8 cellular contexts compared by ENCODE assay signal in the genomic region with DNA sequence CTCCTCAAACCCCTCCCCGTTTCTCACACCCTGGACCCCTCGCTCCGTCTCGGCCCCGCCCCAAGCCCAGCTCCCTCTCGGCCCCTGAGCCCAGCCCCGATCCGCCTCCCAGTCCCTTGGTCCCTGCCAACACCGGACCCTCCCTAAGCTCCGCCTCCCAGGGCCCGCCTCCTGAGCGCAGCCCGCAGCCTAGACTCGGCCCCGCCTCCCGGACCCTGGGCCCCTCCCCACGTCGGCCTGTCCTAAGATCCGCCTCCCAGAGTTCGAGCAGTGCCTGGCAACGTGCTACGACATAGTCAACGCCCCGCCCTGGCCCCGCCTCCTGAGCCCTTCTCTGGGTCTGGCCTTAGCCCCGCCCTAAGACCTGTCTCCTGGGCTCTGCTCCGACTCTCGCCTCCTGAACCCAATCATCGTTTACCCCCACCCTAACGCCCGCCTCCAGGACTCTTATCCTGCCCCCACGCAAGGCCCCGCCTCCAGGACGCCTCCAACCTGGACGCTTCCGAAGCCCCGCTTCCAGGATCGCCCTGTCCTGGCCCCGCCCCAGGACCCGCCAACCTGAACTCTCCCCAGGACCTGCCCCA. TPM values are rescaled to one million over a fixed set of nuclear protein-coding genes. Genes with fewer than 3 reads are reported as not detected.
DNase-seq lines count a peak whose midpoint lies in the region; ATAC-seq and TF ChIP-seq lines count a peak whose summit lies in the region.
"Not testable (repeated sequence)": the region's sequence is repeated elsewhere in the genome, so short reads cannot be mapped to it uniquely, and the experiment has no call there.

No MANE protein-coding gene starts in this region.

- not testable (repeated sequence) for H3K27me3 ChIP-seq in HUES48 (ENCODE audit: control insufficient read depth, insufficient read depth, low read length); NT2/D1 (ENCODE audit: insufficient read depth, insufficient read length); endodermal cell (ENCODE audit: control insufficient read depth, insufficient read depth, low read length, poor library complexity, severe bottlenecking)

- peak overlapping the region; percentile 66 for H3K4me3 ChIP-seq in HUES48 (ENCODE audit: low read depth, low read length)
- not testable (repeated sequence) for H3K4me3 ChIP-seq in NT2/D1 (ENCODE audit: insufficient read length, low read depth); endodermal cell (ENCODE audit: low read length)

- TF ChIP-seq CTCF in endodermal cell (conservative IDR thresholded peaks at IDR 0.05), result not testable (repeated sequence)

- peak overlapping the region; percentile 72 for H3K27ac Mint-ChIP-seq in endodermal cell

- H3K9me3 ChIP-seq in HUES48 (ENCODE audit: control insufficient read depth, insufficient read depth, low read length); NT2/D1 (ENCODE audit: insufficient read depth, low read length); endodermal cell (ENCODE audit: control insufficient read depth, low read length): not testable (repeated sequence)

- not testable (repeated sequence) for H3K9ac ChIP-seq in HUES48 (ENCODE audit: low read depth, low read length); NT2/D1 (ENCODE audit: insufficient read length, low read depth); endodermal cell (ENCODE audit: extremely low read depth, low read length, poor library complexity, severe bottlenecking)

- DNase-seq in COR-L47 (lab: John Stamatoyannopoulos, UW) (peak; percentile 100), NT2/D1 (ENCODE audit: low read depth, low spot score) (peak; percentile 89), endodermal cell (peak; percentile 100), mesenteric fat pad (ENCODE audit: low spot score) (peak; percentile 100)
- DNase-seq in activated CD8-positive, alpha-beta memory T cell treated with anti-CD3 and anti-CD28 coated beads, Interleukin-2, amount 50 U/mL, for 24 hours (ENCODE audit: extremely low read depth), result peak; percentile 99
- DNase-seq in stimulated activated CD8-positive, alpha-beta memory T cell treated with anti-CD3 and anti-CD28 coated beads, Interleukin-15, amount 100 ng/mL, for 1 hour (ENCODE audit: low read depth), result peak; percentile 99

- H3K4me1 ChIP-seq in HUES48 (ENCODE audit: control insufficient read depth, insufficient read depth, low read length); NT2/D1 (ENCODE audit: insufficient read depth, insufficient read length); endodermal cell (ENCODE audit: control insufficient read depth, insufficient read depth, low read length): not testable (repeated sequence)

- H3K36me3 ChIP-seq in HUES48 (ENCODE audit: control insufficient read depth, insufficient read depth, low read length); NT2/D1 (ENCODE audit: insufficient read depth, insufficient read length, low read length); endodermal cell (ENCODE audit: control insufficient read depth, insufficient read depth, low read length): not testable (repeated sequence)

- not testable (repeated sequence) for H3K9me3 Mint-ChIP-seq in endodermal cell

- H3K4me3 Mint-ChIP-seq in endodermal cell, result peak overlapping the region; percentile 73

- H3K27ac ChIP-seq in HUES48 (ENCODE audit: low read depth, low read length); endodermal cell (ENCODE audit: low read depth, low read length): not testable (repeated sequence)

- peak; percentile 81 for ATAC-seq in GM21447 (IDR thresholded peaks at IDR 0.05; ENCODE audit: unreplicated experiment)

- H3K27me3 Mint-ChIP-seq in endodermal cell (ENCODE audit: insufficient read depth), result not testable (repeated sequence)

- 0% methylated on average over 7 to 40 of the region's 40 CpGs for WGBS in endodermal cell (ENCODE audit: insufficient coverage in 1 of 2, insufficient read length in 1 of 2), 2 experiments

- not testable (repeated sequence) for H3K36me3 Mint-ChIP-seq in endodermal cell (ENCODE audit: low read depth)

- H3K4me1 Mint-ChIP-seq in endodermal cell, result peaks cover 14% of the 10 kb centered on the region

RNA-seq across cellular contexts. Expression of gene ROPN1B, which starts 53.1 kb away (rescaled TPM):
- total RNA-seq in endodermal cell, result not detected
- 0.71 TPM for polyA plus RNA-seq in endodermal cell (2013, experiment 1 of 2)
- 0.70 TPM for polyA plus RNA-seq in endodermal cell (2013, experiment 2 of 2)
- total RNA-seq in mesenteric fat pad, result not detected
